ENCODE assay signal across 18 cellular contexts in the genomic region with DNA sequence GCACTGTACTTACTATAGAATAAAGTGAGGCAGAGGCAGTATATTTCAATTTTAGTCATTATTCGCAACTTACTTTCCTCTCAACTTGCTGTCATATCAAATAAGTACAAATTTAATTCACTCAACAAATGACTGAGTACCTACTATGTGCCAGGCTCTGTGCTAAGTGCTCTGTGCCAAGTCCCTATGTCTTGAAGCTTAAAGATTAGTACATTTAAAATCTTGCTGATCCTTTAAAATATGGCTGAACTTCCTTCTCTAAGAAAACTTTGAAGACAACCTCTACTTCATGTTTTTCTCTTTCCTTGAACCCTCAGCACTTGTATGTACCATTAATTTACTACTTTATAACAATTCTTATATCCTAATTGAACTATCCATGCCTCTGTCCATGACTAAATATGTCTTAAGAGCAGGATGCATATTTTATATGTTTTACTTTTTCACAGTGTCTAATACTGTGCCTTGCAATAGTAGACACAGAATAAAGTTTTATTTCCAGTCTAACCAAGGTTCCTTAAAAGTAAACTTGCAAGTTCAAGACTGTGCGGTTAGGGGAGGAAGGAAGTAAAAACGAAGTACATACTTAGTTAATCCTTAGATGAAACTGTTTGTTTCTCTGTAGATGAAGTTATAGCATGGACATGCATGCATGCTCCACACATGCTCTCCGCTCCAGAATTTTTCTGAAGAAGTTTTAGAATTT. TPM values are rescaled to one million over a fixed set of nuclear protein-coding genes. Genes with fewer than 3 reads are reported as not detected.
DNase-seq lines count a peak whose midpoint lies in the region; ATAC-seq and TF ChIP-seq lines count a peak whose summit lies in the region.
"Had no signal": no experiment of that assay in that cellular context is flagged by ENCODE, and none has a peak within 500 bp of the region (broad histone marks: within the 10 kb centered on the region; RNA-seq: fewer than 3 reads in every experiment).

No MANE protein-coding gene starts in this region.

- peaks cover 56% of the 10 kb centered on the region for H3K36me3 Mint-ChIP-seq in activated CD4-positive, alpha-beta T cell treated with anti-CD3 and anti-CD28 coated beads, Interleukin-2, amount 10 ng/mL, durations not matched to agents 7 days and 5 days (ENCODE audit: low read depth)
- peaks cover 33% of the 10 kb centered on the region for H3K36me3 Mint-ChIP-seq in activated CD8-positive, alpha-beta T cell treated with anti-CD3 and anti-CD28 coated beads for 36 hours (ENCODE audit: low read depth)
- H3K36me3 Mint-ChIP-seq in natural killer cell, result peaks cover 7% of the 10 kb centered on the region

- CTCF ChIA-PET in activated CD4-positive, alpha-beta T cell treated with anti-CD3 and anti-CD28 coated beads, Interleukin-2, amount 10 ng/mL, durations not matched to agents 7 days and 5 days (lab: Charles Lee), result interaction anchor here (1.7 kb wide), 1 partner anchor 18 kb away, joined by 4 read pairs; the partner anchor contains the start of gene NUP43
- CTCF ChIA-PET in activated CD8-positive, alpha-beta T cell treated with anti-CD3 and anti-CD28 coated beads for 36 hours (lab: Charles Lee), result no interaction called here

- peaks cover 33% of the 10 kb centered on the region for H3K4me1 Mint-ChIP-seq in activated CD4-positive, alpha-beta T cell treated with anti-CD3 and anti-CD28 coated beads, Interleukin-2, amount 10 ng/mL, durations not matched to agents 7 days and 5 days
- peaks cover 9% of the 10 kb centered on the region for H3K4me1 Mint-ChIP-seq in activated CD8-positive, alpha-beta T cell treated with anti-CD3 and anti-CD28 coated beads for 36 hours (ENCODE audit: low read depth)
- peaks cover 18% of the 10 kb centered on the region in 2 donors for H3K4me1 Mint-ChIP-seq in natural killer cell
- H3K4me1 Mint-ChIP-seq: H9 had no signal

- no peak for DNase-seq in activated CD4-positive, alpha-beta T cell treated with anti-CD3 and anti-CD28 coated beads, Interleukin-2, amount 10 ng/mL, durations not matched to agents 7 days and 5 days
- no peak for DNase-seq in activated CD4-positive, alpha-beta T cell treated with anti-CD3 and anti-CD28 coated beads, Interleukin-2, amount 50 U/mL, for 1 hour
- DNase-seq in Kasumi-1 (lab: John Stamatoyannopoulos, UW) (peak; percentile 89 to 96), natural killer cell (no peak), mesenteric fat pad (ENCODE audit: low spot score) (no peak), kidney glomerular epithelial cell (lab: John Stamatoyannopoulos, UW) (no peak), putamen (ENCODE audit: low spot score) (no peak)
- DNase-seq in activated CD8-positive, alpha-beta T cell treated with anti-CD3 and anti-CD28 coated beads for 36 hours, result no peak
- DNase-seq: aorta, cortex of kidney, DMS 273 treated with DMSO at 0.1 percent for 48 hours, H9, NCI-H2081, NCI-H748 treated with DMSO at 0.1 percent for 48 hours, SJCRH30, stomach had no signal

- intact Hi-C loops in activated CD8-positive, alpha-beta T cell treated with anti-CD3 and anti-CD28 coated beads for 36 hours (cut with micrococcal nuclease), result no loop called here
- intact Hi-C loops in natural killer cell (cut with micrococcal nuclease), result no loop called here

- POLR2A ChIA-PET in activated CD4-positive, alpha-beta T cell treated with anti-CD3 and anti-CD28 coated beads, Interleukin-2, amount 10 ng/mL, durations not matched to agents 7 days and 5 days (lab: Charles Lee), result no interaction called here
- POLR2A ChIA-PET in activated CD8-positive, alpha-beta T cell treated with anti-CD3 and anti-CD28 coated beads for 36 hours (lab: Charles Lee), result no interaction called here

- no peak for ATAC-seq in activated CD8-positive, alpha-beta T cell treated with anti-CD3 and anti-CD28 coated beads for 36 hours
- peak in 1 of 3 donors; percentile 55 for ATAC-seq in natural killer cell
- ATAC-seq: esophagus mucosa, left lobe of liver had no signal

- TF ChIP-seq CTCF in activated CD8-positive, alpha-beta T cell treated with anti-CD3 and anti-CD28 coated beads for 36 hours (IDR thresholded peaks at IDR 0.05), result no peak
- TF ChIP-seq CTCF in natural killer cell (IDR thresholded peaks at IDR 0.05), result no peak

- H3K9me3 Mint-ChIP-seq in activated CD4-positive, alpha-beta T cell treated with anti-CD3 and anti-CD28 coated beads, Interleukin-2, amount 10 ng/mL, durations not matched to agents 7 days and 5 days, result no peaks in the 10 kb centered on the region
- H3K9me3 Mint-ChIP-seq in activated CD8-positive, alpha-beta T cell treated with anti-CD3 and anti-CD28 coated beads for 36 hours, result no peaks in the 10 kb centered on the region
- H3K9me3 Mint-ChIP-seq in natural killer cell, result no peaks in the 10 kb centered on the region
- H3K9me3 Mint-ChIP-seq: H9 had no signal

- peak overlapping the region; percentile 14 for H3K4me3 Mint-ChIP-seq in activated CD4-positive, alpha-beta T cell treated with anti-CD3 and anti-CD28 coated beads, Interleukin-2, amount 10 ng/mL, durations not matched to agents 7 days and 5 days
- no peak overlapping the region for H3K4me3 Mint-ChIP-seq in activated CD8-positive, alpha-beta T cell treated with anti-CD3 and anti-CD28 coated beads for 36 hours
- H3K4me3 Mint-ChIP-seq in natural killer cell, result no peak overlapping the region
- H3K4me3 Mint-ChIP-seq: H9 had no signal

- H3K27me3 Mint-ChIP-seq in activated CD4-positive, alpha-beta T cell treated with anti-CD3 and anti-CD28 coated beads, Interleukin-2, amount 10 ng/mL, durations not matched to agents 7 days and 5 days, result no peaks in the 10 kb centered on the region
- no peaks in the 10 kb centered on the region for H3K27me3 Mint-ChIP-seq in activated CD8-positive, alpha-beta T cell treated with anti-CD3 and anti-CD28 coated beads for 36 hours
- no peaks in the 10 kb centered on the region for H3K27me3 Mint-ChIP-seq in natural killer cell (ENCODE audit: low read depth in 2 of 2)

- peak overlapping the region; percentile 83 for H3K27ac Mint-ChIP-seq in activated CD4-positive, alpha-beta T cell treated with anti-CD3 and anti-CD28 coated beads, Interleukin-2, amount 10 ng/mL, durations not matched to agents 7 days and 5 days
- peak overlapping the region; percentile 25 for H3K27ac Mint-ChIP-seq in activated CD8-positive, alpha-beta T cell treated with anti-CD3 and anti-CD28 coated beads for 36 hours
- peak overlapping the region; percentile 61 to 77 for H3K27ac Mint-ChIP-seq in natural killer cell
- H3K27ac Mint-ChIP-seq: H9 had no signal

RNA-seq across cellular contexts. Expression of gene LATS1, which starts 10.0 kb away (rescaled TPM):
- total RNA-seq in activated CD4-positive, alpha-beta T cell treated with anti-CD3 and anti-CD28 coated beads, Interleukin-2, amount 10 ng/mL, durations not matched to agents 7 days and 5 days, result 10 to 100 TPM; 34.9 to 37.3 TPM
- total RNA-seq in activated CD8-positive, alpha-beta T cell treated with anti-CD3 and anti-CD28 coated beads for 36 hours, result 10 to 100 TPM; 21.1 to 21.2 TPM
- total RNA-seq in natural killer cell (10 to 100 TPM; 37.9 to 52.5 (median 49.4) TPM), mesenteric fat pad (25.7 TPM)

RNA-seq across cellular contexts. Expression of gene NUP43, which starts 18.4 kb away (rescaled TPM):
- 10 to 100 TPM; 59.9 to 74.6 TPM for total RNA-seq in activated CD4-positive, alpha-beta T cell treated with anti-CD3 and anti-CD28 coated beads, Interleukin-2, amount 10 ng/mL, durations not matched to agents 7 days and 5 days
- 10 to 100 TPM; 75.7 to 75.8 TPM for total RNA-seq in activated CD8-positive, alpha-beta T cell treated with anti-CD3 and anti-CD28 coated beads for 36 hours
- total RNA-seq in natural killer cell (10 to 100 TPM; 20.8 to 33.4 (median 23.5) TPM), mesenteric fat pad (29.9 TPM)

RNA-seq across cellular contexts. Expression of gene PCMT1, which starts 21.6 kb away (rescaled TPM):
- 10 to 100 TPM; 86.2 to 93.9 TPM for total RNA-seq in activated CD4-positive, alpha-beta T cell treated with anti-CD3 and anti-CD28 coated beads, Interleukin-2, amount 10 ng/mL, durations not matched to agents 7 days and 5 days
- total RNA-seq in activated CD8-positive, alpha-beta T cell treated with anti-CD3 and anti-CD28 coated beads for 36 hours, result 100 to 1,000 TPM in 1 of 2 experiments, 10 to 100 TPM in 1; 97.3 to 102 TPM
- total RNA-seq in natural killer cell, result 10 to 100 TPM; 31.7 to 53.6 (median 41.5) TPM
- total RNA-seq in mesenteric fat pad, result 78.7 TPM

Comparison
In these comparisons a context has a peak if more than half of its experiments do, and no peak if none do; other contexts are left out.
1. DNase-seq: peak in Kasumi-1 (2 of 2); none in activated CD4-positive, alpha-beta T cell treated with anti-CD3 and anti-CD28 coated beads, Interleukin-2, amount 10 ng/mL, durations not matched to agents 7 days and 5 days (single experiment), activated CD4-positive, alpha-beta T cell treated with anti-CD3 and anti-CD28 coated beads, Interleukin-2, amount 50 U/mL, for 1 hour (single experiment), activated CD8-positive, alpha-beta T cell treated with anti-CD3 and anti-CD28 coated beads for 36 hours (single experiment), natural killer cell (single experiment), mesenteric fat pad (single experiment), kidney glomerular epithelial cell (single experiment) and putamen (single experiment).
2. H3K27ac Mint-ChIP-seq: peak in every context shown above with its lines; median percentile 83 in activated CD4-positive, alpha-beta T cell treated with anti-CD3 and anti-CD28 coated beads, Interleukin-2, amount 10 ng/mL, durations not matched to agents 7 days and 5 days; 69 in natural killer cell; 25 in activated CD8-positive, alpha-beta T cell treated with anti-CD3 and anti-CD28 coated beads for 36 hours.